Comparison of ENCODE assay signal across 1 cellular context in the genomic region with DNA sequence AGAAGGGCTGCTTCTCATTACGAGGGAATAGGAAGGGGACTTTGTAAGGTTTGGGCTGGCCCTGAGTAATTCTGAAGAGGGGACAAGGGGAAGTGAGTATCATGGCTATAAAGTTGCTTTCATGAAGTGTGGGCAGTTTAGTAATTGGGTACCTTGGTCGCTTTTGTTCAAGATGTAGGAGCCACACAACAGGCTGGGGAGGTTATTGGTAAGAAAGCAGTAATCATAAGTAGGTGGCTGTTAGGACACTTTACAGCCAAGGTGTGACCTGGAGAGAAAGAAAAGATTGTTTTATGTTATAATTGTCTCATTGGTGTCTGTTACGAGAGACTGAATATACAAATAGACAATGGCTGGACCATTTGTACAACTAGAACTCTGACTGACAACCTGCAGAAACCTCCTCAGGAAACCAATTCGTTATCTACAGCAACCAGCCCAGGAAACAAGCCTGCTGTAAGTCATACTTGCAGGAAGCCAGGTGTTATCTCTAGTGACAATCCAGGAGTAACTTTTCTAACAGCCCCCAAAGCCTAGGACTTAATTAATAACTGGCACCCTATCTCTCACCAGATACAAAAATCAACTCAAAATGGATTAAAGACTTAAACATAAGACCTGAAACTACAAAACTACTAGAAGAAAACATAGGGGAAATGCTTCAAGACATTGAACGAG.
TF ChIP-seq lines count a peak whose summit lies in the region.

No MANE protein-coding gene starts in this region.

TF ChIP-seq in K562, 482 proteins besides CTCF, POLR2A, EP300 and RAD21 (continues in another document):
- TF ChIP-seq KDM1A (IDR thresholded peaks at IDR 0.05), result peak; percentile 93
- peak; percentile 95 for TF ChIP-seq KLF16 (IDR thresholded peaks at IDR 0.05)
- no peak for TF ChIP-seq CCAR2 (IDR thresholded peaks at IDR 0.05; ENCODE audit: low read depth, low read length)
- TF ChIP-seq ZC3H4 (CRISPR knock-in tag; IDR thresholded peaks at IDR 0.05; ENCODE audit: borderline replicate concordance), result no peak
- TF ChIP-seq HIVEP1 (CRISPR knock-in tag; IDR thresholded peaks at IDR 0.05), result no peak
- 0 out of 2 replicates have a peak, but pooled peaks have one; percentile 15 for TF ChIP-seq ZNF134 (CRISPR knock-in tag; conservative IDR thresholded peaks at IDR 0.05)
- TF ChIP-seq CEBPG (CRISPR knock-in tag; IDR thresholded peaks at IDR 0.05), result no peak
- peak in 1 of 2 experiments; percentile 38; a peak in 1 of 4 replicates for TF ChIP-seq CEBPG (tag; conservative IDR thresholded peaks at IDR 0.05 in 1 of 2, IDR thresholded peaks at IDR 0.05 in 1 of 2)
- no peak for TF ChIP-seq POU5F1 (IDR thresholded peaks at IDR 0.05; ENCODE audit: borderline replicate concordance, low read depth, low read length, partially characterized antibody)
- TF ChIP-seq HOXB6 (CRISPR knock-in tag; IDR thresholded peaks at IDR 0.05; ENCODE audit: borderline replicate concordance), result no peak
- 0 out of 2 replicates have a peak, but pooled peaks have one; percentile 34 for TF ChIP-seq ZNF696 (CRISPR knock-in tag; conservative IDR thresholded peaks at IDR 0.05)
- TF ChIP-seq, protein P1, sequence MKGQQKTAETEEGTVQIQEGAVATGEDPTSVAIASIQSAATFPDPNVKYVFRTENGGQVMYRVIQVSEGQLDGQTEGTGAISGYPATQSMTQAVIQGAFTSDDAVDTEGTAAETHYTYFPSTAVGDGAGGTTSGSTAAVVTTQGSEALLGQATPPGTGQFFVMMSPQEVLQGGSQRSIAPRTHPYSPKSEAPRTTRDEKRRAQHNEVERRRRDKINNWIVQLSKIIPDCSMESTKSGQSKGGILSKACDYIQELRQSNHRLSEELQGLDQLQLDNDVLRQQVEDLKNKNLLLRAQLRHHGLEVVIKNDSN (CRISPR knock-in tag; IDR thresholded peaks at IDR 0.05), result no peak
- peak; percentile 87 for TF ChIP-seq JUND (IDR thresholded peaks at IDR 0.05; ENCODE audit: borderline replicate concordance, low read depth, low read length)
- peak; percentile 23; the same call in 1 of the 3 replicates for TF ChIP-seq JUND (tag; IDR thresholded peaks at IDR 0.05; ENCODE audit: borderline replicate concordance, low read depth, low read length)
- TF ChIP-seq PHF8 (IDR thresholded peaks at IDR 0.05; ENCODE audit: borderline replicate concordance, low read length), result no peak
- TF ChIP-seq POLR2B (IDR thresholded peaks at IDR 0.05; ENCODE audit: low read depth, partially characterized antibody), result no peak
- no peak for TF ChIP-seq ZSCAN32 (CRISPR knock-in tag; IDR thresholded peaks at IDR 0.05)
- TF ChIP-seq ZNF311 (CRISPR knock-in tag; IDR thresholded peaks at IDR 0.05), result peak; percentile 33; the same call in 1 of the 2 replicates
- TF ChIP-seq, protein P2, sequence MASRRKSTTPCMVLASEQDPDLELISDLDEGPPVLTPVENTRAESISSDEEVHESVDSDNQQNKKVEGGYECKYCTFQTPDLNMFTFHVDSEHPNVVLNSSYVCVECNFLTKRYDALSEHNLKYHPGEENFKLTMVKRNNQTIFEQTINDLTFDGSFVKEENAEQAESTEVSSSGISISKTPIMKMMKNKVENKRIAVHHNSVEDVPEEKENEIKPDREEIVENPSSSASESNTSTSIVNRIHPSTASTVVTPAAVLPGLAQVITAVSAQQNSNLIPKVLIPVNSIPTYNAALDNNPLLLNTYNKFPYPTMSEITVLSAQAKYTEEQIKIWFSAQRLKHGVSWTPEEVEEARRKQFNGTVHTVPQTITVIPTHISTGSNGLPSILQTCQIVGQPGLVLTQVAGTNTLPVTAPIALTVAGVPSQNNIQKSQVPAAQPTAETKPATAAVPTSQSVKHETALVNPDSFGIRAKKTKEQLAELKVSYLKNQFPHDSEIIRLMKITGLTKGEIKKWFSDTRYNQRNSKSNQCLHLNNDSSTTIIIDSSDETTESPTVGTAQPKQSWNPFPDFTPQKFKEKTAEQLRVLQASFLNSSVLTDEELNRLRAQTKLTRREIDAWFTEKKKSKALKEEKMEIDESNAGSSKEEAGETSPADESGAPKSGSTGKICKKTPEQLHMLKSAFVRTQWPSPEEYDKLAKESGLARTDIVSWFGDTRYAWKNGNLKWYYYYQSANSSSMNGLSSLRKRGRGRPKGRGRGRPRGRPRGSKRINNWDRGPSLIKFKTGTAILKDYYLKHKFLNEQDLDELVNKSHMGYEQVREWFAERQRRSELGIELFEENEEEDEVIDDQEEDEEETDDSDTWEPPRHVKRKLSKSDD (conservative IDR thresholded peaks at IDR 0.05; ENCODE audit: low read length), result no peak
- TF ChIP-seq MAFK (IDR thresholded peaks at IDR 0.05; ENCODE audit: low read length), result peak; percentile 3; the same call in 1 of the 2 replicates
- peak; percentile 9; the same call in 1 of the 2 replicates for TF ChIP-seq ZNF75A (CRISPR knock-in tag; IDR thresholded peaks at IDR 0.05)
- no peak for TF ChIP-seq YY1 (IDR thresholded peaks at IDR 0.05; ENCODE audit: borderline replicate concordance in 1 of 3, control insufficient read depth in 1 of 3, extremely low read depth in 1 of 3, insufficient read depth in 3 of 3, insufficient read length in 1 of 3, insufficient replicate concordance in 2 of 3, low read depth in 1 of 3, low read length in 2 of 3)
- peak; percentile 61 for TF ChIP-seq MYC (IDR thresholded peaks at IDR 0.05; ENCODE audit: low read depth, low read length)
- no peak for TF ChIP-seq MYC (CRISPR knock-in tag; IDR thresholded peaks at IDR 0.05; ENCODE audit: borderline replicate concordance, low read depth)
- TF ChIP-seq ETV5 (CRISPR knock-in tag; IDR thresholded peaks at IDR 0.05; ENCODE audit: low read depth), result peak; percentile 98
- TF ChIP-seq ZNF232 (CRISPR knock-in tag; IDR thresholded peaks at IDR 0.05), result no peak
- TF ChIP-seq, protein P3, sequence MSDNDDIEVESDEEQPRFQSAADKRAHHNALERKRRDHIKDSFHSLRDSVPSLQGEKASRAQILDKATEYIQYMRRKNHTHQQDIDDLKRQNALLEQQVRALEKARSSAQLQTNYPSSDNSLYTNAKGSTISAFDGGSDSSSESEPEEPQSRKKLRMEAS (CRISPR knock-in tag; IDR thresholded peaks at IDR 0.05), result no peak
- TF ChIP-seq, protein P4, sequence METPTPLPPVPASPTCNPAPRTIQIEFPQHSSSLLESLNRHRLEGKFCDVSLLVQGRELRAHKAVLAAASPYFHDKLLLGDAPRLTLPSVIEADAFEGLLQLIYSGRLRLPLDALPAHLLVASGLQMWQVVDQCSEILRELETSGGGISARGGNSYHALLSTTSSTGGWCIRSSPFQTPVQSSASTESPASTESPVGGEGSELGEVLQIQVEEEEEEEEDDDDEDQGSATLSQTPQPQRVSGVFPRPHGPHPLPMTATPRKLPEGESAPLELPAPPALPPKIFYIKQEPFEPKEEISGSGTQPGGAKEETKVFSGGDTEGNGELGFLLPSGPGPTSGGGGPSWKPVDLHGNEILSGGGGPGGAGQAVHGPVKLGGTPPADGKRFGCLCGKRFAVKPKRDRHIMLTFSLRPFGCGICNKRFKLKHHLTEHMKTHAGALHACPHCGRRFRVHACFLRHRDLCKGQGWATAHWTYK (CRISPR knock-in tag; IDR thresholded peaks at IDR 0.05), result 0 out of 2 replicates have a peak, but pooled peaks have one; percentile 72
- TF ChIP-seq ZNF780A (CRISPR knock-in tag; IDR thresholded peaks at IDR 0.05), result no peak
- no peak for TF ChIP-seq KDM5B (IDR thresholded peaks at IDR 0.05; ENCODE audit: insufficient replicate concordance, low read depth, low read length)
- TF ChIP-seq TRIM28 (IDR thresholded peaks at IDR 0.05), result no peak
- TF ChIP-seq, protein P5, sequence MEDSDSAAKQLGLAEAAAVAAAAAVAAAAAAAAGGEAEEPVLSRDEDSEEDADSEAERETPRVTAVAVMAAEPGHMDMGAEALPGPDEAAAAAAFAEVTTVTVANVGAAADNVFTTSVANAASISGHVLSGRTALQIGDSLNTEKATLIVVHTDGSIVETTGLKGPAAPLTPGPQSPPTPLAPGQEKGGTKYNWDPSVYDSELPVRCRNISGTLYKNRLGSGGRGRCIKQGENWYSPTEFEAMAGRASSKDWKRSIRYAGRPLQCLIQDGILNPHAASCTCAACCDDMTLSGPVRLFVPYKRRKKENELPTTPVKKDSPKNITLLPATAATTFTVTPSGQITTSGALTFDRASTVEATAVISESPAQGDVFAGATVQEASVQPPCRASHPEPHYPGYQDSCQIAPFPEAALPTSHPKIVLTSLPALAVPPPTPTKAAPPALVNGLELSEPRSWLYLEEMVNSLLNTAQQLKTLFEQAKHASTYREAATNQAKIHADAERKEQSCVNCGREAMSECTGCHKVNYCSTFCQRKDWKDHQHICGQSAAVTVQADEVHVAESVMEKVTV (CRISPR knock-in tag; IDR thresholded peaks at IDR 0.05), result no peak; the same call in 1 of the 2 replicates
- TF ChIP-seq ZBTB8A (IDR thresholded peaks at IDR 0.05; ENCODE audit: partially characterized antibody), result no peak
- TF ChIP-seq ZFX (CRISPR knock-in tag; IDR thresholded peaks at IDR 0.05), result no peak
- no peak for TF ChIP-seq CSDE1 (IDR thresholded peaks at IDR 0.05)
- no peak for TF ChIP-seq SRSF1 (IDR thresholded peaks at IDR 0.05; ENCODE audit: low read depth, low read length)
- TF ChIP-seq KDM4B (IDR thresholded peaks at IDR 0.05; ENCODE audit: borderline replicate concordance in 2 of 2, low read depth in 1 of 2), result no peak
- no peak for TF ChIP-seq HDGF (IDR thresholded peaks at IDR 0.05)
- no peak for TF ChIP-seq ZNF830 (CRISPR knock-in tag; IDR thresholded peaks at IDR 0.05)
- TF ChIP-seq ZNF785 (CRISPR knock-in tag; IDR thresholded peaks at IDR 0.05), result no peak
- TF ChIP-seq, protein P6, sequence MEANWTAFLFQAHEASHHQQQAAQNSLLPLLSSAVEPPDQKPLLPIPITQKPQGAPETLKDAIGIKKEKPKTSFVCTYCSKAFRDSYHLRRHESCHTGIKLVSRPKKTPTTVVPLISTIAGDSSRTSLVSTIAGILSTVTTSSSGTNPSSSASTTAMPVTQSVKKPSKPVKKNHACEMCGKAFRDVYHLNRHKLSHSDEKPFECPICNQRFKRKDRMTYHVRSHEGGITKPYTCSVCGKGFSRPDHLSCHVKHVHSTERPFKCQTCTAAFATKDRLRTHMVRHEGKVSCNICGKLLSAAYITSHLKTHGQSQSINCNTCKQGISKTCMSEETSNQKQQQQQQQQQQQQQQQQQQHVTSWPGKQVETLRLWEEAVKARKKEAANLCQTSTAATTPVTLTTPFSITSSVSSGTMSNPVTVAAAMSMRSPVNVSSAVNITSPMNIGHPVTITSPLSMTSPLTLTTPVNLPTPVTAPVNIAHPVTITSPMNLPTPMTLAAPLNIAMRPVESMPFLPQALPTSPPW (CRISPR knock-in tag; IDR thresholded peaks at IDR 0.05), result peak; percentile 66
- TF ChIP-seq RBM34 (IDR thresholded peaks at IDR 0.05; ENCODE audit: borderline replicate concordance, insufficient read depth, low read length), result no peak
- TF ChIP-seq PHTF2 (CRISPR knock-in tag; IDR thresholded peaks at IDR 0.05), result no peak
- no peak for TF ChIP-seq SNIP1 (IDR thresholded peaks at IDR 0.05; ENCODE audit: low read depth)
- peak; percentile 71 for TF ChIP-seq BHLHE40 (IDR thresholded peaks at IDR 0.05; ENCODE audit: low read length)
- peak; percentile 87; the same call in 1 of the 2 replicates for TF ChIP-seq DMBX1 (CRISPR knock-in tag; IDR thresholded peaks at IDR 0.05; ENCODE audit: borderline replicate concordance)
- no peak for TF ChIP-seq ZNF41 (CRISPR knock-in tag; conservative IDR thresholded peaks at IDR 0.05)
- no peak for TF ChIP-seq ZNF23 (CRISPR knock-in tag; IDR thresholded peaks at IDR 0.05)
- TF ChIP-seq ZNF583 (CRISPR knock-in tag; IDR thresholded peaks at IDR 0.05), result peak; percentile 98
- TF ChIP-seq ZNF197 (CRISPR knock-in tag; IDR thresholded peaks at IDR 0.05; ENCODE audit: low read depth), result peak; percentile 84; the same call in 1 of the 2 replicates
- TF ChIP-seq, protein P7, sequence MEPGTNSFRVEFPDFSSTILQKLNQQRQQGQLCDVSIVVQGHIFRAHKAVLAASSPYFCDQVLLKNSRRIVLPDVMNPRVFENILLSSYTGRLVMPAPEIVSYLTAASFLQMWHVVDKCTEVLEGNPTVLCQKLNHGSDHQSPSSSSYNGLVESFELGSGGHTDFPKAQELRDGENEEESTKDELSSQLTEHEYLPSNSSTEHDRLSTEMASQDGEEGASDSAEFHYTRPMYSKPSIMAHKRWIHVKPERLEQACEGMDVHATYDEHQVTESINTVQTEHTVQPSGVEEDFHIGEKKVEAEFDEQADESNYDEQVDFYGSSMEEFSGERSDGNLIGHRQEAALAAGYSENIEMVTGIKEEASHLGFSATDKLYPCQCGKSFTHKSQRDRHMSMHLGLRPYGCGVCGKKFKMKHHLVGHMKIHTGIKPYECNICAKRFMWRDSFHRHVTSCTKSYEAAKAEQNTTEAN (CRISPR knock-in tag; IDR thresholded peaks at IDR 0.05), result no peak
- TF ChIP-seq, protein P8, sequence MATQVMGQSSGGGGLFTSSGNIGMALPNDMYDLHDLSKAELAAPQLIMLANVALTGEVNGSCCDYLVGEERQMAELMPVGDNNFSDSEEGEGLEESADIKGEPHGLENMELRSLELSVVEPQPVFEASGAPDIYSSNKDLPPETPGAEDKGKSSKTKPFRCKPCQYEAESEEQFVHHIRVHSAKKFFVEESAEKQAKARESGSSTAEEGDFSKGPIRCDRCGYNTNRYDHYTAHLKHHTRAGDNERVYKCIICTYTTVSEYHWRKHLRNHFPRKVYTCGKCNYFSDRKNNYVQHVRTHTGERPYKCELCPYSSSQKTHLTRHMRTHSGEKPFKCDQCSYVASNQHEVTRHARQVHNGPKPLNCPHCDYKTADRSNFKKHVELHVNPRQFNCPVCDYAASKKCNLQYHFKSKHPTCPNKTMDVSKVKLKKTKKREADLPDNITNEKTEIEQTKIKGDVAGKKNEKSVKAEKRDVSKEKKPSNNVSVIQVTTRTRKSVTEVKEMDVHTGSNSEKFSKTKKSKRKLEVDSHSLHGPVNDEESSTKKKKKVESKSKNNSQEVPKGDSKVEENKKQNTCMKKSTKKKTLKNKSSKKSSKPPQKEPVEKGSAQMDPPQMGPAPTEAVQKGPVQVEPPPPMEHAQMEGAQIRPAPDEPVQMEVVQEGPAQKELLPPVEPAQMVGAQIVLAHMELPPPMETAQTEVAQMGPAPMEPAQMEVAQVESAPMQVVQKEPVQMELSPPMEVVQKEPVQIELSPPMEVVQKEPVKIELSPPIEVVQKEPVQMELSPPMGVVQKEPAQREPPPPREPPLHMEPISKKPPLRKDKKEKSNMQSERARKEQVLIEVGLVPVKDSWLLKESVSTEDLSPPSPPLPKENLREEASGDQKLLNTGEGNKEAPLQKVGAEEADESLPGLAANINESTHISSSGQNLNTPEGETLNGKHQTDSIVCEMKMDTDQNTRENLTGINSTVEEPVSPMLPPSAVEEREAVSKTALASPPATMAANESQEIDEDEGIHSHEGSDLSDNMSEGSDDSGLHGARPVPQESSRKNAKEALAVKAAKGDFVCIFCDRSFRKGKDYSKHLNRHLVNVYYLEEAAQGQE (CRISPR knock-in tag; IDR thresholded peaks at IDR 0.05; ENCODE audit: low read depth), result no peak
- TF ChIP-seq HMG20B (CRISPR knock-in tag; IDR thresholded peaks at IDR 0.05), result no peak
- no peak for TF ChIP-seq ZNF668 (CRISPR knock-in tag; IDR thresholded peaks at IDR 0.05)
- TF ChIP-seq, protein P9, sequence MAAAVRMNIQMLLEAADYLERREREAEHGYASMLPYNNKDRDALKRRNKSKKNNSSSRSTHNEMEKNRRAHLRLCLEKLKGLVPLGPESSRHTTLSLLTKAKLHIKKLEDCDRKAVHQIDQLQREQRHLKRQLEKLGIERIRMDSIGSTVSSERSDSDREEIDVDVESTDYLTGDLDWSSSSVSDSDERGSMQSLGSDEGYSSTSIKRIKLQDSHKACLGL (CRISPR knock-in tag; IDR thresholded peaks at IDR 0.05; ENCODE audit: borderline replicate concordance, poor library complexity, severe bottlenecking), result no peak
- no peak for TF ChIP-seq RBM14 (IDR thresholded peaks at IDR 0.05; ENCODE audit: borderline replicate concordance, insufficient read depth, low read depth, low read length)
- no peak for TF ChIP-seq TSC22D4 (tag; IDR thresholded peaks at IDR 0.05)
